In the genomic region with DNA sequence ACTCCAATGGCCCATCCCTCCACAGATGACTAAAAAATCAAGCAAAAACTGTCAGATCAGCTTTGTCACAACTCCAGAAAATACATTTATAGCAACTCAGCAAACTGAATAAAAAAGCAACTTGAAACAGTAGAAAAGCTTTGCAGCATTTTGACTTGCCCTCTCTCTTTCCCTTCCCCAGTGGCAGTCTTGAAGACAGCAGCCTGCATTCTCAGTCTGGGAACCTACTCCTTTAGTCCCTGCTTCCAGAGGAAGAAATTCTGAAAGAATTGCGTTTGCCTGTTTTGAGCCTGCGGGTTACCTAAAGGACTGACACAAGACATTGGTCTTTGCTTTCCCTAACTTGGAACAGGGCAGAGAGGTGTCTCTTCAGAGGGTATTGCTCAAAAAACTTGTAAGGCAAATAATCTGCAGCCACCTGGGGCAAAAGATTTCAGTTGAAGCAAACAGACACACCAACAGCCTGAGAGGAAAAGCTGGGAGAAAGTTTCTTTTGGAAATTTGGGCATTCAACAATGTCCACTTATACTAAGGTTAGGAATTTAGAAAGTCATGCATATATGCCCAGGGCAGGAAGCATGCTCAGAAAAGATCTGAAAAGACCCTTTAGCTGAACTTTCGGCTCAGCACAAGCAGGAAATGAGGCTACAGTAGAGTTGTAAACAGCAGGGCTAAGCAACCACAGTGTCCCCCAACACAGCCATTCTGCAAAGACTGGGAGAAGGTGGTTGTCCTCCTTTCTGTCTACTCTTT, we compare ENCODE assay signal across 10 cellular contexts. TPM values are rescaled to one million over a fixed set of nuclear protein-coding genes. Genes with fewer than 3 reads are reported as not detected.
DNase-seq lines count a peak whose midpoint lies in the region; ATAC-seq and TF ChIP-seq lines count a peak whose summit lies in the region.
"Had no signal": no experiment of that assay in that cellular context is flagged by ENCODE, and none has a peak within 500 bp of the region (broad histone marks: within the 10 kb centered on the region; RNA-seq: fewer than 3 reads in every experiment).

No MANE protein-coding gene starts in this region.

- peaks cover 6% of the 10 kb centered on the region for H3K27me3 Mint-ChIP-seq in nephron progenitor cell (ENCODE audit: low read depth, poor library complexity)

- H3K27ac ChIP-seq in gastroesophageal sphincter, result no peak overlapping the region

- WGBS in gastroesophageal sphincter (ENCODE audit: low coverage in 1 of 2), 2 donors, result 76 to 84% methylated on average over 2 to 3 of the region's 3 CpGs

- peak overlapping the region; percentile 94 for H3K27ac Mint-ChIP-seq in nephron progenitor cell

- TF ChIP-seq EP300 in gastroesophageal sphincter (IDR thresholded peaks at IDR 0.05), result no peak

- DNase-seq in amniotic epithelial cell (ENCODE audit: low read depth) (peak; percentile 8), nephron progenitor cell (no peak), NCI-H345 treated with DMSO at 0.1 percent for 48 hours (lab: John Stamatoyannopoulos, UW; ENCODE audit: unreplicated experiment) (no peak), NCI-H345 (lab: John Stamatoyannopoulos, UW) (no peak)
- DNase-seq: activated CD4-positive, alpha-beta T cell treated with anti-CD3 and anti-CD28 coated beads, Interleukin-2, amount 50 U/mL, for 4 hours; NCI-H748 treated with DMSO at 0.1 percent for 48 hours had no signal

- peaks cover 25% of the 10 kb centered on the region for H3K4me1 Mint-ChIP-seq in nephron progenitor cell

- no peaks in the 10 kb centered on the region for H3K4me1 ChIP-seq in gastroesophageal sphincter

- TF ChIP-seq POLR2A in gastroesophageal sphincter (IDR thresholded peaks at IDR 0.05), result no peak

- TF ChIP-seq CTCF in nephron progenitor cell (IDR thresholded peaks at IDR 0.05), result no peak
- TF ChIP-seq CTCF in gastroesophageal sphincter (IDR thresholded peaks at IDR 0.05), result no peak

- H3K4me3 Mint-ChIP-seq in nephron progenitor cell, result no peak overlapping the region

- peaks cover 29% of the 10 kb centered on the region for H3K9me3 Mint-ChIP-seq in nephron progenitor cell

- H3K27me3 ChIP-seq in gastroesophageal sphincter, result no peaks in the 10 kb centered on the region

- ATAC-seq in GM18868 (IDR thresholded peaks at IDR 0.05; ENCODE audit: unreplicated experiment), result peak; percentile 70
- peak; percentile 62 for ATAC-seq in HG02938 (IDR thresholded peaks at IDR 0.05; ENCODE audit: unreplicated experiment)
- ATAC-seq in HG03457 (IDR thresholded peaks at IDR 0.05; ENCODE audit: unreplicated experiment), result no peak
- ATAC-seq in gastroesophageal sphincter, result no peak

- H3K36me3 Mint-ChIP-seq in nephron progenitor cell (ENCODE audit: low read depth), result peaks cover 46% of the 10 kb centered on the region

- H3K4me3 ChIP-seq in gastroesophageal sphincter, result no peak overlapping the region

- H3K9me3 ChIP-seq in gastroesophageal sphincter, result peaks cover 0 to 8% (median 0%) of the 10 kb centered on the region in 3 donors

- H3K36me3 ChIP-seq in gastroesophageal sphincter, result no peaks in the 10 kb centered on the region

RNA-seq across cellular contexts. Expression of gene SLC35D2, which starts 15.2 kb away (rescaled TPM):
- 10 to 100 TPM; 16.6 to 39.3 (median 26.1) TPM for total RNA-seq in gastroesophageal sphincter

RNA-seq across cellular contexts. Expression of gene ZNF367, which starts 19.4 kb away (rescaled TPM):
- total RNA-seq in gastroesophageal sphincter, result 1 to 10 TPM; 1.4 to 3.7 (median 2.5) TPM

RNA-seq across cellular contexts. Expression of gene HABP4, which starts 51.2 kb away (rescaled TPM):
- total RNA-seq in gastroesophageal sphincter, result 100 to 1,000 TPM in 1 of 4 donors, 10 to 100 TPM in 3; 41.1 to 106 (median 60.0) TPM

Comparison
In these comparisons a context has a peak if more than half of its experiments do, and no peak if none do; other contexts are left out.
1. ATAC-seq: peak in GM18868 (single experiment) and HG02938 (single experiment); none in HG03457 (single experiment) and gastroesophageal sphincter (single experiment).